22 cellular contexts compared by ENCODE assay signal in genomic region chr10:96249264-96249663, GRCh38. TPM values are rescaled to one million over a fixed set of nuclear protein-coding genes. Genes with fewer than 3 reads are reported as not detected.
"Had no signal": no experiment of that assay in that cellular context is flagged by ENCODE, and none has a peak within 500 bp of the region (broad histone marks: within the 10 kb centered on the region; RNA-seq: fewer than 3 reads in every experiment).

No MANE protein-coding gene starts in this region.

- H3K9me3 ChIP-seq: testis, upper lobe of left lung had no signal

- H3K27me3 ChIP-seq: brain microvascular endothelial cell, testis, upper lobe of left lung had no signal

- H3K4me3 ChIP-seq: testis, upper lobe of left lung had no signal

- H3K4me1 ChIP-seq: testis, upper lobe of left lung had no signal

- H3K27ac ChIP-seq: brain microvascular endothelial cell, testis, upper lobe of left lung had no signal

- FAIRE-seq: colon, frontal cortex had no signal

- H3K36me3 ChIP-seq: brain microvascular endothelial cell, upper lobe of left lung had no signal

- ATAC-seq: activated T-cell treated with anti-CD3 and anti-CD28 coated beads, Interleukin-2, amount 50 U/mL, for 72 hours; natural killer cell had no signal

- DNase-seq: activated CD4-positive, alpha-beta T cell treated with anti-CD3 and anti-CD28 coated beads, Interleukin-2, amount 50 U/mL, for 1 hour; activated CD4-positive, CD25-positive, alpha-beta regulatory T cell treated with anti-CD3 and anti-CD28 coated beads, Interleukin-2, amount 50 U/mL, for 72 hours; activated effector memory CD4-positive, alpha-beta T cell treated with anti-CD3 and anti-CD28 coated beads, Interleukin-2, amount 50 U/mL, for 16 hours; activated naive CD4-positive, alpha-beta T cell treated with anti-CD3 and anti-CD28 coated beads, Interleukin-2, amount 50 U/mL, for 16 hours; activated T-cell treated with anti-CD3 and anti-CD28 coated beads, Interleukin-2, amount 50 U/mL, for 72 hours; aorta; brain microvascular endothelial cell; central memory CD4-positive, alpha-beta T cell; endodermal cell; head of caudate nucleus; mesendoderm; natural killer cell; nucleus accumbens; retina; stimulated activated CD4-positive, alpha-beta T cell treated with anti-CD3 and anti-CD28 coated beads, Interleukin-1b, Interleukin-23, amount 100 ng/mL, for 48 hours; stimulated activated CD8-positive, alpha-beta memory T cell treated with anti-CD3 and anti-CD28 coated beads, Interleukin-4, amount 100 ng/mL, for 48 hours; testis; upper lobe of left lung had no signal

RNA-seq across cellular contexts. Expression of gene BLNK, which starts 22.1 kb away (rescaled TPM):
- total RNA-seq: endodermal cell had no signal

RNA-seq across cellular contexts. Expression of gene DNTT, which starts 55.0 kb away (rescaled TPM):
- total RNA-seq: activated T-cell treated with anti-CD3 and anti-CD28 coated beads, Interleukin-2, amount 50 U/mL, for 72 hours; aorta; endodermal cell; epithelial cell of proximal tubule; frontal cortex; natural killer cell; upper lobe of left lung had no signal
- polyA plus RNA-seq: aorta, liver had no signal
